Comparison of ENCODE assay signal across 8 cellular contexts in the genomic region with DNA sequence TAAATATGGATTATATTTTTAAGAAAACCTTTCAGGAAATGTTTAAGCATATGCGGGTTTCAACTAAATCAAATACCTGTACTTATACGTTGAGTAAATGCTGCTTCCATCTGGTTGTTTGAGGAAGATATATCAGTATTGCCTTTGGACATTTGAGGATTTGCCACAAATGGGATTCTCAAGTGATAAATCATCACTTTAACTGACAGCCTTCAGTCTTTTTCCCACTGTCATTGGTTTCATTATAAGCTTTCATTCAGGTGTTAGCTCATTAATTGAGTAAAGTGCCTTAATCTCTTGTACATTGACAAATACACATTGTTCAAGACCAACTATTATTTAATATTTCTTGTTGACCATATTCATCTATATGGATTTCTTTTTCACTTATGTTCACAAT.
"Had no signal": no experiment of that assay in that cellular context is flagged by ENCODE, and none has a peak within 500 bp of the region (broad histone marks: within the 10 kb centered on the region; RNA-seq: fewer than 3 reads in every experiment).

No MANE protein-coding gene starts in this region.

- H3K4me3 Mint-ChIP-seq: IgD-negative memory B cell had no signal

- H3K27ac Mint-ChIP-seq: IgD-negative memory B cell had no signal

- DNase-seq: IMR-90, KBM-7, KG1 had no signal

- FAIRE-seq: HepG2, HTR-8/SVneo had no signal

- H3K36me3 Mint-ChIP-seq: IgD-negative memory B cell had no signal

- H3K4me2 ChIP-seq: KMS-11 had no signal

- H3K27ac ChIP-seq: HL-60, KMS-11 had no signal

- ATAC-seq: HepG2 had no signal

- H3K9ac ChIP-seq: KMS-11 had no signal
